In genomic region chr17:40458851-40459482, GRCh38 we compare ENCODE assay signal across 21 cellular contexts. TPM values are rescaled to one million over a fixed set of nuclear protein-coding genes. Genes with fewer than 3 reads are reported as not detected.
DNase-seq lines count a peak whose midpoint lies in the region; ATAC-seq, FAIRE-seq and TF ChIP-seq lines count a peak whose summit lies in the region.
"Had no signal": no experiment of that assay in that cellular context is flagged by ENCODE, and none has a peak within 500 bp of the region (broad histone marks: within the 10 kb centered on the region; RNA-seq: fewer than 3 reads in every experiment).

No MANE protein-coding gene starts in this region.

- CTCF ChIA-PET in A549 (lab: Yijun Ruan, JAX), result interaction anchor here (1.1 to 37.5 kb wide), 7 partner anchors 9 to 96 kb away, joined by 3 to 822 read pairs (median 120); partner anchors contain the start of gene IGFBP4

- DNase-seq in A549 (ENCODE audit: low read depth in 1 of 2, low spot score in 1 of 2) (peak in 1 of 2 experiments; percentile 42), HFFc6 (no peak), endodermal cell (no peak), nephron progenitor cell (no peak), NCI-H2029 treated with DMSO at 0.1 percent for 48 hours (lab: John Stamatoyannopoulos, UW) (no peak), AG08395 (ENCODE audit: low spot score) (no peak)
- DNase-seq: activated CD4-positive, CD25-positive, alpha-beta regulatory T cell treated with anti-CD3 and anti-CD28 coated beads, Interleukin-2, amount 50 U/mL, for 72 hours; activated effector memory CD4-positive, alpha-beta T cell treated with anti-CD3 and anti-CD28 coated beads, Interleukin-2, amount 50 U/mL, for 16 hours; anterior cingulate cortex; immature natural killer cell; naive thymus-derived CD8-positive, alpha-beta T cell; NCI-H1930; NCI-H510A treated with DMSO at 0.1 percent for 48 hours; psoas muscle; stimulated activated naive CD4-positive, alpha-beta T cell had no signal

- H3K27me3 Mint-ChIP-seq in HFFc6 (ENCODE audit: insufficient read depth) (peaks cover 10% of the 10 kb centered on the region; the same call in 1 of the 2 replicates), endodermal cell (ENCODE audit: insufficient read depth) (no peaks in the 10 kb centered on the region), nephron progenitor cell (ENCODE audit: low read depth, poor library complexity) (peaks cover 5% of the 10 kb centered on the region)

- H3K4me1 Mint-ChIP-seq in HFFc6 (ENCODE audit: low read depth) (peaks cover 77% of the 10 kb centered on the region), endodermal cell (peaks cover 21% of the 10 kb centered on the region), nephron progenitor cell (peaks cover 71% of the 10 kb centered on the region)
- H3K4me1 Mint-ChIP-seq: immature natural killer cell; naive thymus-derived CD8-positive, alpha-beta T cell had no signal

- H3K9me3 Mint-ChIP-seq in HFFc6 (0 out of 2 replicates have a peak, but pooled peaks cover under 1% of the 10 kb centered on the region), endodermal cell (no peaks in the 10 kb centered on the region), nephron progenitor cell (no peaks in the 10 kb centered on the region)
- H3K9me3 Mint-ChIP-seq: immature natural killer cell; naive thymus-derived CD8-positive, alpha-beta T cell; T-helper 1 cell treated with Interleukin-12 subunit alpha and Interleukin-12 subunit beta and Interleukin-4 antibody, amounts not matched to agents 30 μg/mL and 1 μg/mL, for 36 hours had no signal

- ATAC-seq in A549 (no peak), GM21737 (IDR thresholded peaks at IDR 0.05; ENCODE audit: unreplicated experiment) (no peak), HG03025 (IDR thresholded peaks at IDR 0.05; ENCODE audit: low FRiP score, unreplicated experiment) (no peak)
- ATAC-seq: naive thymus-derived CD8-positive, alpha-beta T cell; psoas muscle had no signal

- no peak overlapping the region for H3K9ac ChIP-seq in endodermal cell (ENCODE audit: extremely low read depth, low read length, poor library complexity, severe bottlenecking)

- H3K4me3 Mint-ChIP-seq in HFFc6, result peak overlapping the region; percentile 2
- no peak overlapping the region for H3K4me3 Mint-ChIP-seq in endodermal cell
- H3K4me3 Mint-ChIP-seq in nephron progenitor cell, result peak overlapping the region; percentile 35
- H3K4me3 Mint-ChIP-seq: immature natural killer cell; naive thymus-derived CD8-positive, alpha-beta T cell; T-helper 1 cell treated with Interleukin-12 subunit alpha and Interleukin-12 subunit beta and Interleukin-4 antibody, amounts not matched to agents 30 μg/mL and 1 μg/mL, for 36 hours had no signal

- peak overlapping the region; percentile 87 for H3K27ac Mint-ChIP-seq in HFFc6
- H3K27ac Mint-ChIP-seq in endodermal cell, result peak overlapping the region; percentile 6
- H3K27ac Mint-ChIP-seq in nephron progenitor cell, result no peak overlapping the region
- H3K27ac Mint-ChIP-seq: T-helper 1 cell treated with Interleukin-12 subunit alpha and Interleukin-12 subunit beta and Interleukin-4 antibody, amounts not matched to agents 30 μg/mL and 1 μg/mL, for 36 hours had no signal

- H3K27ac ChIP-seq in A549, result peak overlapping the region; percentile 71 to 90
- peak overlapping the region; percentile 41 for H3K27ac ChIP-seq in endodermal cell (ENCODE audit: low read depth, low read length)
- H3K27ac ChIP-seq: psoas muscle had no signal

- H3K36me3 Mint-ChIP-seq in HFFc6 (ENCODE audit: low read depth) (peaks cover 34% of the 10 kb centered on the region), endodermal cell (ENCODE audit: low read depth) (peaks cover 22% of the 10 kb centered on the region), nephron progenitor cell (ENCODE audit: low read depth) (peaks cover 34% of the 10 kb centered on the region)
- H3K36me3 Mint-ChIP-seq: immature natural killer cell; naive thymus-derived CD8-positive, alpha-beta T cell had no signal

- H3K36me3 ChIP-seq in endodermal cell (ENCODE audit: control insufficient read depth, insufficient read depth, low read length), result no peaks in the 10 kb centered on the region

- peak; percentile 91 for FAIRE-seq in A549 (lab: Jason Lieb, UNC)

- no peak for TF ChIP-seq RAD21 in A549 (conservative IDR thresholded peaks at IDR 0.05 in 1 of 2, IDR thresholded peaks at IDR 0.05 in 1 of 2)

- WGBS in A549 (ENCODE audit: missing lambda C conversion rate), result 88% methylated on average over 12 of the region's 12 CpGs
- 98 to 100% methylated on average over 4 to 12 of the region's 12 CpGs for WGBS in endodermal cell (ENCODE audit: insufficient coverage in 1 of 2, insufficient read length in 1 of 2), 2 experiments

- POLR2A ChIA-PET in A549 (lab: Yijun Ruan, JAX), result interaction anchor here (0.9 to 4.4 kb wide), 3 partner anchors 12 to 17 kb away, joined by 4 to 36 read pairs (median 14); partner anchors contain the start of gene IGFBP4

- H3K4me3 ChIP-seq in A549 (no peak overlapping the region), endodermal cell (ENCODE audit: low read length) (no peak overlapping the region)
- H3K4me3 ChIP-seq: coronary artery, lung, psoas muscle had no signal

- no peak for TF ChIP-seq EP300 in A549 (IDR thresholded peaks at IDR 0.05)

- H3K4me1 ChIP-seq in A549 (peaks cover 100% of the 10 kb centered on the region), endodermal cell (ENCODE audit: control insufficient read depth, insufficient read depth, low read length) (peaks cover 11% of the 10 kb centered on the region)
- H3K4me1 ChIP-seq: psoas muscle had no signal

- TF ChIP-seq POLR2A in A549 (IDR thresholded peaks at IDR 0.05; ENCODE audit: low read length), result no peak

- TF ChIP-seq CTCF in A549 (IDR thresholded peaks at IDR 0.05) (no peak), HFFc6 (IDR thresholded peaks at IDR 0.05) (no peak), endodermal cell (conservative IDR thresholded peaks at IDR 0.05) (no peak), nephron progenitor cell (IDR thresholded peaks at IDR 0.05) (no peak)

- no peaks in the 10 kb centered on the region for H3K9me3 ChIP-seq in A549
- H3K9me3 ChIP-seq in endodermal cell (ENCODE audit: control insufficient read depth, low read length), result no peaks in the 10 kb centered on the region
- H3K9me3 ChIP-seq: psoas muscle had no signal

- H3K27me3 ChIP-seq in endodermal cell (ENCODE audit: control insufficient read depth, insufficient read depth, low read length, poor library complexity, severe bottlenecking), result no peaks in the 10 kb centered on the region

- peak overlapping the region; percentile 62 for H3K4me2 ChIP-seq in A549

TF ChIP-seq in A549, 52 proteins besides CTCF, POLR2A, EP300 and RAD21 (continues in another document):
- TF ChIP-seq ATOH8 (CRISPR knock-in tag; IDR thresholded peaks at IDR 0.05; ENCODE audit: low read depth) (no peak), MAZ (IDR thresholded peaks at IDR 0.05; ENCODE audit: borderline replicate concordance, low read depth, low read length) (no peak)

RNA-seq across cellular contexts. Expression of gene IGFBP4, which starts 15.7 kb away (rescaled TPM):
- polyA plus RNA-seq in A549 (2011; rRNA removed), result 1,080 and 1,577 TPM in 2 replicates
- 1,069 and 1,422 TPM in 2 replicates for polyA plus RNA-seq in A549 (2012; cell fraction: cytosol; rRNA removed)
- polyA plus RNA-seq in A549 (2012; cell fraction: nucleus; rRNA removed), result 982 and 1,044 TPM in 2 replicates
- 1,501 to 1,941 TPM (median 1,829 TPM) in 3 replicates for polyA plus RNA-seq in A549 (2017; fragmentation: RNase III; extraction: RNeasy Plus Mini Kit Qiagen cat#74134 plus additional on column Dnase treatment)
- 1,444 and 1,452 TPM in 2 replicates for polyA minus RNA-seq in A549 (2011; rRNA and poly(A)+ RNA removed)
- total RNA-seq in HFFc6 (2021; fragmentation: NEBNext Ultra II Directional; extraction: Animal tissue kit (Norgen Biotek cat#: 25700)), result 100 to 1,000 TPM; 575 to 816 (median 659) TPM
- total RNA-seq in endodermal cell, result 10 to 100 TPM; 58.3 to 69.0 TPM
- polyA plus RNA-seq in endodermal cell (2013, experiment 1 of 2), result 39.9 TPM
- 38.5 TPM for polyA plus RNA-seq in endodermal cell (2013, experiment 2 of 2)

RNA-seq across cellular contexts. Expression of gene TOP2A, which starts 41.3 kb away (rescaled TPM):
- polyA plus RNA-seq in A549 (2011; rRNA removed), result 273 and 416 TPM in 2 replicates
- 78.4 and 82.0 TPM in 2 replicates for polyA plus RNA-seq in A549 (2012; cell fraction: cytosol; rRNA removed)
- 75.2 and 121 TPM in 2 replicates for polyA plus RNA-seq in A549 (2012; cell fraction: nucleus; rRNA removed)
- 210 to 241 TPM (median 226 TPM) in 3 replicates for polyA plus RNA-seq in A549 (2017; fragmentation: RNase III; extraction: RNeasy Plus Mini Kit Qiagen cat#74134 plus additional on column Dnase treatment)
- polyA minus RNA-seq in A549 (2011; rRNA and poly(A)+ RNA removed), result 83.1 and 83.3 TPM in 2 replicates
- total RNA-seq in HFFc6 (2021; fragmentation: NEBNext Ultra II Directional; extraction: Animal tissue kit (Norgen Biotek cat#: 25700)), result 100 to 1,000 TPM in 5 of 6 experiments, 10 to 100 TPM in 1; 73.2 to 170 (median 150) TPM
- total RNA-seq in endodermal cell, result 100 to 1,000 TPM; 173 to 246 TPM
- 353 TPM for polyA plus RNA-seq in endodermal cell (2013, experiment 1 of 2)
- polyA plus RNA-seq in endodermal cell (2013, experiment 2 of 2), result 358 TPM

RNA-seq across cellular contexts. Expression of gene TNS4, which starts 42.5 kb away (rescaled TPM):
- polyA plus RNA-seq in A549 (2011; rRNA removed), result 24.2 and 45.9 TPM in 2 replicates
- polyA plus RNA-seq in A549 (2012; cell fraction: cytosol; rRNA removed), result 18.0 and 30.2 TPM in 2 replicates
- 83.8 and 125 TPM in 2 replicates for polyA plus RNA-seq in A549 (2012; cell fraction: nucleus; rRNA removed)
- polyA plus RNA-seq in A549 (2017; fragmentation: RNase III; extraction: RNeasy Plus Mini Kit Qiagen cat#74134 plus additional on column Dnase treatment), result 61.6 to 75.9 TPM (median 73.5 TPM) in 3 replicates
- polyA minus RNA-seq in A549 (2011; rRNA and poly(A)+ RNA removed), result 62.8 and 79.7 TPM in 2 replicates
- total RNA-seq in HFFc6 (2021; fragmentation: NEBNext Ultra II Directional; extraction: Animal tissue kit (Norgen Biotek cat#: 25700)), result under 1 TPM in 1 of 6 experiments, not detected in 5; 0.17 TPM
- 1 to 10 TPM in 1 of 2 donors, under 1 TPM in 1; 0.89 to 2.5 TPM for total RNA-seq in endodermal cell
- 0.07 TPM for polyA plus RNA-seq in endodermal cell (2013, experiment 1 of 2)
- not detected for polyA plus RNA-seq in endodermal cell (2013, experiment 2 of 2)
- total RNA-seq: naive thymus-derived CD8-positive, alpha-beta T cell; Right ventricle myocardium inferior had no signal
- polyA plus RNA-seq: naive thymus-derived CD8-positive, alpha-beta T cell had no signal

Comparison
In these comparisons a context has a peak if more than half of its experiments do, and no peak if none do; other contexts are left out.
1. RNA of gene IGFBP4, which starts 15.7 kb away (total RNA-seq): 575 to 816 TPM in HFFc6; 58.3 to 69.0 TPM in endodermal cell; every median in the first group is over 4 times any median in the second.